Comparison of ENCODE assay signal across 8 cellular contexts in the genomic region with DNA sequence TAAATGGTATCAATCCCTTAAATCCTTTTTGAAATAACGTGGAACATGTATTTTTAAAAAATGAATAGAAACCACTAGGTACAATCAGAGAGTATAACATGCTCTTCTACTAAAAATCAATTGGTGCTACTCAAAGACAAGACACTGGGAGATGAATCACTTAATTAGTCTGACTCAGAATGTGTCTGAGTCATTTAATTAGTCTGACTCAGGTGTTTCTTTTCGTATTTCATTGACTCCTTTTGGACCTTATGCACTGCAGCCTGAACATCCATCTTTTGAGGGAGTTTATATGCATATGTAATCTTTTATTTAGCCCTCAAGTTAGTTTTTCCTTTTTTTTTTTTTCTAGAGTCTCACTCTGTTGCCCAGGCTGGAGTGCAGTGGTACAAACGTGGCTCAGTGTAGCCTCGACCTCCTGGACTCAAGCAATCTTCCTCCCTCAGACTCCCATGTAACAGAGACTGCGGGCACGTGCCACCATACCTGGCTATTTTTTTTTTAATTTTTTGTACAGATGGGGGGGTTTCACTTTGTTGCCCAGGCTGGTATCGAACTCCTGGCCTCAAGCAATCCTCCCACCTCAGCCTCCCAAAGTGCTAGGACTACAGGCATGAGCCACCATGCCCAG. TPM values are rescaled to one million over a fixed set of nuclear protein-coding genes. Genes with fewer than 3 reads are reported as not detected.
DNase-seq lines count a peak whose midpoint lies in the region; ATAC-seq and TF ChIP-seq lines count a peak whose summit lies in the region.

No MANE protein-coding gene starts in this region.

- H3K4me2 ChIP-seq in Karpas-422 (ENCODE audit: low read depth, low read length, poor library complexity, severe bottlenecking) = no peak overlapping the region

- no peaks in the 10 kb centered on the region for H3K9me3 ChIP-seq in Karpas-422 (ENCODE audit: low read length)

- H3K4me3 ChIP-seq in Karpas-422 (ENCODE audit: low read length) = no peak overlapping the region

- H3K36me3 ChIP-seq in Karpas-422 (ENCODE audit: insufficient read depth, low read length) = peaks cover 30% of the 10 kb centered on the region; the same call in 1 of the 2 replicates

- H3K27ac Mint-ChIP-seq in T-helper 2 cell treated with Interferon-gamma antibody and Interleukin-4, amounts not matched to agents 5 μg/mL and 100 μg/mL, for 36 hours = peak overlapping the region; percentile 26

- H3K27me3 Mint-ChIP-seq in T-helper 2 cell treated with Interferon-gamma antibody and Interleukin-4, amounts not matched to agents 5 μg/mL and 100 μg/mL, for 36 hours (ENCODE audit: low read depth) = no peaks in the 10 kb centered on the region

- peaks cover 36% of the 10 kb centered on the region for H3K36me3 Mint-ChIP-seq in T-helper 2 cell treated with Interferon-gamma antibody and Interleukin-4, amounts not matched to agents 5 μg/mL and 100 μg/mL, for 36 hours (ENCODE audit: low read depth)

- peaks cover 77% of the 10 kb centered on the region for H3K79me2 ChIP-seq in Karpas-422 (ENCODE audit: low read length)

- no peaks in the 10 kb centered on the region for H4K20me1 ChIP-seq in Karpas-422 (ENCODE audit: insufficient read depth, low read depth, low read length)

- no peak overlapping the region for H3K9ac ChIP-seq in Karpas-422 (ENCODE audit: low read length)

- no peak for DNase-seq in T-helper 2 cell treated with Interferon-gamma antibody and Interleukin-4, amounts not matched to agents 5 μg/mL and 100 μg/mL, for 36 hours (ENCODE audit: low spot score)
- no peak for DNase-seq in omental fat pad (ENCODE audit: low spot score)
- DNase-seq in mucosa of gallbladder (ENCODE audit: low spot score) = no peak
- DNase-seq in NCI-H526 (lab: John Stamatoyannopoulos, UW) = no peak
- no peak for DNase-seq in Karpas-422
- DNase-seq in SHP77 treated with DMSO at 0.1 percent for 48 hours (lab: John Stamatoyannopoulos, UW) = no peak

- no peaks in the 10 kb centered on the region for H3K4me1 ChIP-seq in Karpas-422 (ENCODE audit: low read length)

- H3K4me1 Mint-ChIP-seq in T-helper 2 cell treated with Interferon-gamma antibody and Interleukin-4, amounts not matched to agents 5 μg/mL and 100 μg/mL, for 36 hours (ENCODE audit: low read depth) = peaks cover 13% of the 10 kb centered on the region

- H3K9me3 Mint-ChIP-seq in T-helper 2 cell treated with Interferon-gamma antibody and Interleukin-4, amounts not matched to agents 5 μg/mL and 100 μg/mL, for 36 hours = no peaks in the 10 kb centered on the region

- H3K27me3 ChIP-seq in Karpas-422 (ENCODE audit: low read length) = no peaks in the 10 kb centered on the region

- no peak overlapping the region for H3K4me3 Mint-ChIP-seq in T-helper 2 cell treated with Interferon-gamma antibody and Interleukin-4, amounts not matched to agents 5 μg/mL and 100 μg/mL, for 36 hours

- TF ChIP-seq CTCF in omental fat pad (IDR thresholded peaks at IDR 0.05) = no peak

- TF ChIP-seq POLR2A in GM18505 (IDR thresholded peaks at IDR 0.05; ENCODE audit: borderline replicate concordance, extremely low read depth, insufficient read depth, insufficient read length) = no peak

- H3K27ac ChIP-seq in Karpas-422 (ENCODE audit: low read length) = no peak overlapping the region

- no peak overlapping the region for H2AFZ ChIP-seq in Karpas-422 (ENCODE audit: low read length)

- H3K9me2 ChIP-seq in Karpas-422 (replicated peaks; ENCODE audit: insufficient read depth, low read length) = 0 out of 2 replicates have a peak, but pooled peaks cover 3% of the 10 kb centered on the region

- ATAC-seq in GM18505 (IDR thresholded peaks at IDR 0.05; ENCODE audit: unreplicated experiment) (peak; percentile 52), HG02798 (IDR thresholded peaks at IDR 0.05; ENCODE audit: poor library complexity, unreplicated experiment) (peak; percentile 71), omental fat pad (ENCODE audit: low FRiP score) (peak; percentile 92)

RNA-seq across cellular contexts. Expression of gene PPP4R3B, which starts 26.5 kb away (rescaled TPM):
- 10 to 100 TPM; 51.3 to 97.6 (median 61.1) TPM for total RNA-seq in omental fat pad
- 69.9 TPM for total RNA-seq in mucosa of gallbladder
- 41.6 and 65.7 TPM in 2 replicates for total RNA-seq in Karpas-422 (2014; rRNA removed; shearing (Covaris generic); ENCODE audit: low replicate concordance)
